In the genomic region with DNA sequence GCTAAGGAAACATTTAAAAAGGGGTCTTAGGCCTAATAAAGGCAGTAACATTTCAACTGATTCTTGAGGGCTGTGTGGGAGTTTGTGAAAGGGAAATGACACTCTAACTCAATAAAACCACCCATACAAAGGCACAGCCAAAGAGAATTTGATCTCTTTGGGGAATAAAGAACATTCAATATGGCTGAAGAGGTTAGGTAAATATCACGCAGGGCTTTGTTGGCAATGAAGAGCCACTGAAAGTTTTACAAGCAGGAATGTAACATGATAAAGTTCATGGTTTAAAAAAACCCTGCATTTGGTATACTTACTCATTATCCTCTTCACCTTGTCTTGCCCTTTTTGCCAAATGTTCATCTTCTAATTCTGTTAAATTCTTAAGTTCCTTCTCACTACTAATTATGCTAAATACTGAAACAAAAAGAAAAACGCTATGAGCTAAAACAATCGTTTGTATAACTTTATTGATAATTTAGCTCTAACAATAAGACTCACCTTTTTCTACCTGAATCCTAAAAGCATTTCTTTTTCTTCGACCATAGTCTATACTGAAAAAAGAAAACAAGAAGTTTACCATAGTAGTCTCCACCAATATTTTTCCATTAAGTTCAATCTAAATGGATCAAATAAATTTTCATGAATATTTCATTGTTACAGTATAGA, we compare ENCODE assay signal across 2 cellular contexts.
TF ChIP-seq lines count a peak whose summit lies in the region.

No MANE protein-coding gene starts in this region.

TF ChIP-seq in K562, 482 proteins besides CTCF, POLR2A, EP300 and RAD21:
- no peak for TF ChIP-seq STAT5A (IDR thresholded peaks at IDR 0.05; ENCODE audit: borderline replicate concordance, low read length)
- TF ChIP-seq, protein P1, sequence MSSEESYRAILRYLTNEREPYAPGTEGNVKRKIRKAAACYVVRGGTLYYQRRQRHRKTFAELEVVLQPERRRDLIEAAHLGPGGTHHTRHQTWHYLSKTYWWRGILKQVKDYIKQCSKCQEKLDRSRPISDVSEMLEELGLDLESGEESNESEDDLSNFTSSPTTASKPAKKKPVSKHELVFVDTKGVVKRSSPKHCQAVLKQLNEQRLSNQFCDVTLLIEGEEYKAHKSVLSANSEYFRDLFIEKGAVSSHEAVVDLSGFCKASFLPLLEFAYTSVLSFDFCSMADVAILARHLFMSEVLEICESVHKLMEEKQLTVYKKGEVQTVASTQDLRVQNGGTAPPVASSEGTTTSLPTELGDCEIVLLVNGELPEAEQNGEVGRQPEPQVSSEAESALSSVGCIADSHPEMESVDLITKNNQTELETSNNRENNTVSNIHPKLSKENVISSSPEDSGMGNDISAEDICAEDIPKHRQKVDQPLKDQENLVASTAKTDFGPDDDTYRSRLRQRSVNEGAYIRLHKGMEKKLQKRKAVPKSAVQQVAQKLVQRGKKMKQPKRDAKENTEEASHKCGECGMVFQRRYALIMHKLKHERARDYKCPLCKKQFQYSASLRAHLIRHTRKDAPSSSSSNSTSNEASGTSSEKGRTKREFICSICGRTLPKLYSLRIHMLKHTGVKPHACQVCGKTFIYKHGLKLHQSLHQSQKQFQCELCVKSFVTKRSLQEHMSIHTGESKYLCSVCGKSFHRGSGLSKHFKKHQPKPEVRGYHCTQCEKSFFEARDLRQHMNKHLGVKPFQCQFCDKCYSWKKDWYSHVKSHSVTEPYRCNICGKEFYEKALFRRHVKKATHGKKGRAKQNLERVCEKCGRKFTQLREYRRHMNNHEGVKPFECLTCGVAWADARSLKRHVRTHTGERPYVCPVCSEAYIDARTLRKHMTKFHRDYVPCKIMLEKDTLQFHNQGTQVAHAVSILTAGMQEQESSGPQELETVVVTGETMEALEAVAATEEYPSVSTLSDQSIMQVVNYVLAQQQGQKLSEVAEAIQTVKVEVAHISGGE (CRISPR knock-in tag; IDR thresholded peaks at IDR 0.05) = no peak
- TF ChIP-seq, protein P2, sequence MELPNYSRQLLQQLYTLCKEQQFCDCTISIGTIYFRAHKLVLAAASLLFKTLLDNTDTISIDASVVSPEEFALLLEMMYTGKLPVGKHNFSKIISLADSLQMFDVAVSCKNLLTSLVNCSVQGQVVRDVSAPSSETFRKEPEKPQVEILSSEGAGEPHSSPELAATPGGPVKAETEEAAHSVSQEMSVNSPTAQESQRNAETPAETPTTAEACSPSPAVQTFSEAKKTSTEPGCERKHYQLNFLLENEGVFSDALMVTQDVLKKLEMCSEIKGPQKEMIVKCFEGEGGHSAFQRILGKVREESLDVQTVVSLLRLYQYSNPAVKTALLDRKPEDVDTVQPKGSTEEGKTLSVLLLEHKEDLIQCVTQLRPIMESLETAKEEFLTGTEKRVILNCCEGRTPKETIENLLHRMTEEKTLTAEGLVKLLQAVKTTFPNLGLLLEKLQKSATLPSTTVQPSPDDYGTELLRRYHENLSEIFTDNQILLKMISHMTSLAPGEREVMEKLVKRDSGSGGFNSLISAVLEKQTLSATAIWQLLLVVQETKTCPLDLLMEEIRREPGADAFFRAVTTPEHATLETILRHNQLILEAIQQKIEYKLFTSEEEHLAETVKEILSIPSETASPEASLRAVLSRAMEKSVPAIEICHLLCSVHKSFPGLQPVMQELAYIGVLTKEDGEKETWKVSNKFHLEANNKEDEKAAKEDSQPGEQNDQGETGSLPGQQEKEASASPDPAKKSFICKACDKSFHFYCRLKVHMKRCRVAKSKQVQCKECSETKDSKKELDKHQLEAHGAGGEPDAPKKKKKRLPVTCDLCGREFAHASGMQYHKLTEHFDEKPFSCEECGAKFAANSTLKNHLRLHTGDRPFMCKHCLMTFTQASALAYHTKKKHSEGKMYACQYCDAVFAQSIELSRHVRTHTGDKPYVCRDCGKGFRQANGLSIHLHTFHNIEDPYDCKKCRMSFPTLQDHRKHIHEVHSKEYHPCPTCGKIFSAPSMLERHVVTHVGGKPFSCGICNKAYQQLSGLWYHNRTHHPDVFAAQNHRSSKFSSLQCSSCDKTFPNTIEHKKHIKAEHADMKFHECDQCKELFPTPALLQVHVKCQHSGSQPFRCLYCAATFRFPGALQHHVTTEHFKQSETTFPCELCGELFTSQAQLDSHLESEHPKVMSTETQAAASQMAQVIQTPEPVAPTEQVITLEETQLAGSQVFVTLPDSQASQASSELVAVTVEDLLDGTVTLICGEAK (IDR thresholded peaks at IDR 0.05) = peak; percentile 85
- TF ChIP-seq, protein P2 (CRISPR knock-in tag; IDR thresholded peaks at IDR 0.05) = peak; percentile 32; the same call in 1 of the 2 replicates
TF ChIP-seq in K562: peak in this region for 1.

TF ChIP-seq in SK-N-SH, 30 proteins besides CTCF, POLR2A, EP300 and RAD21:
- TF ChIP-seq TEAD4 (IDR thresholded peaks at IDR 0.05; ENCODE audit: borderline replicate concordance, insufficient read depth) = no peak
